Comparison of ENCODE assay signal across 8 cellular contexts in the genomic region with DNA sequence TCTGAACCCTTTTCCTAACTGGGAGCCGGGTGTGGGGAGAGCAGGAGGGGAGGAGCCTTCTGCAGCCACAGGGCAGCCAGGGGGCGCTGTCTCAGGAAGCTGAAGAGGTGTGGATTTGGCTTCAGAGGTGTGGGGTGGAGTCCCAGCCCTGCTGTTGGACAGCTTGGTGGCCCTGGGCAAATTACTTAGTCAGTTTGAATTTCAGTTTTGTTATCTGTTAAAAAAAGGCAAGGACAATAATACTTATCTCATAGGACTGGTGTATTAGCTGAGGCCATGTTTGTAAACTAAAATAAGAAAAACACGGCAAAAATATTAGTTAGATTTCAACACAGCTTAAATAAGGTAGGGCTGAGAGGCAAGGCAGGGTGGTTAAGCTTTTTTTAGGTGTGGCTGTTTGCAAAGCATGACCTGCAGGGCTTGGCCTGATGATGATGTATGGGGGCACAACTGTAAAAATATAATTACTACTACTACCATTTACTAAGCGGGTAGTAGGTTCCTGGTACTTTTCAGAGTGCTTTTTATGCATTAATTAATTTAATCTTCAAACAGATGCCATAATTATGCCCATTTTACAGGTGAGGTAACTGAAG.
DNase-seq lines count a peak whose midpoint lies in the region; ATAC-seq and TF ChIP-seq lines count a peak whose summit lies in the region.

No MANE protein-coding gene starts in this region.

- peak; percentile 92 for ATAC-seq in GM19035 (IDR thresholded peaks at IDR 0.05; ENCODE audit: unreplicated experiment)
- peak; percentile 87 for ATAC-seq in HG03280 (IDR thresholded peaks at IDR 0.05; ENCODE audit: unreplicated experiment)
- ATAC-seq in mucosa of descending colon: peak; percentile 98
- peak; percentile 59 for ATAC-seq in stimulated activated naive CD8-positive, alpha-beta T cell treated with anti-CD3 and anti-CD28 coated beads, Interleukin-15, Interleukin-2, amounts not matched to agents 100 U/mL and 50 U/mL, for 24 hours

- H3K4me1 ChIP-seq in mucosa of descending colon (ENCODE audit: low read depth): peaks cover 10% of the 10 kb centered on the region

- H3K27ac Mint-ChIP-seq in CD14-positive monocyte: no peak overlapping the region

- peaks cover 15% of the 10 kb centered on the region for H3K4me1 Mint-ChIP-seq in CD14-positive monocyte

- no peaks in the 10 kb centered on the region for H3K9me3 ChIP-seq in mucosa of descending colon

- no peak overlapping the region for H3K4me3 Mint-ChIP-seq in CD14-positive monocyte

- H3K36me3 ChIP-seq in mucosa of descending colon (ENCODE audit: low read depth): no peaks in the 10 kb centered on the region

- peaks cover 2 to 13% (median 10%) of the 10 kb centered on the region in 3 donors for H3K27me3 Mint-ChIP-seq in CD14-positive monocyte (ENCODE audit: low read depth in 3 of 3)

- TF ChIP-seq CTCF in CD14-positive monocyte (IDR thresholded peaks at IDR 0.05): peak; percentile 94
- peak; percentile 86 for TF ChIP-seq CTCF in mucosa of descending colon (IDR thresholded peaks at IDR 0.05)

- H3K36me3 Mint-ChIP-seq in CD14-positive monocyte: no peaks in the 10 kb centered on the region

- no peaks in the 10 kb centered on the region for H3K9me3 Mint-ChIP-seq in CD14-positive monocyte

- no peak overlapping the region for H3K4me3 ChIP-seq in mucosa of descending colon

- intact Hi-C loops in CD14-positive monocyte (cut with micrococcal nuclease) (loop anchor here (5.0 kb wide), 2 partner anchors 110 to 115 kb away; a partner anchor contains a TSS), mucosa of descending colon (cut with DNase I, micrococcal nuclease) (loop anchor here (10.0 kb wide), 2 partner anchors 52 to 112 kb away; a partner anchor contains a TSS)

- no peak for DNase-seq in CD14-positive monocyte (ENCODE audit: low spot score)
- DNase-seq in NCI-H526 (lab: John Stamatoyannopoulos, UW): peak; percentile 34 to 86
- DNase-seq in activated CD8-positive, alpha-beta memory T cell treated with anti-CD3 and anti-CD28 coated beads for 24 hours: peak; percentile 76
- peak; percentile 37 for DNase-seq in epithelial cell of prostate (ENCODE audit: low read depth, low spot score)
- peak; percentile 90 to 97 (median 95) for DNase-seq in mucosa of descending colon
- DNase-seq in stimulated activated naive CD8-positive, alpha-beta T cell treated with anti-CD3 and anti-CD28 coated beads, Interleukin-15, Interleukin-2, amounts not matched to agents 100 U/mL and 50 U/mL, for 24 hours: peak; percentile 79

- H3K27ac ChIP-seq in epithelial cell of prostate: peak overlapping the region; percentile 40
